ENCODE assay signal across 8 cellular contexts in the genomic region with DNA sequence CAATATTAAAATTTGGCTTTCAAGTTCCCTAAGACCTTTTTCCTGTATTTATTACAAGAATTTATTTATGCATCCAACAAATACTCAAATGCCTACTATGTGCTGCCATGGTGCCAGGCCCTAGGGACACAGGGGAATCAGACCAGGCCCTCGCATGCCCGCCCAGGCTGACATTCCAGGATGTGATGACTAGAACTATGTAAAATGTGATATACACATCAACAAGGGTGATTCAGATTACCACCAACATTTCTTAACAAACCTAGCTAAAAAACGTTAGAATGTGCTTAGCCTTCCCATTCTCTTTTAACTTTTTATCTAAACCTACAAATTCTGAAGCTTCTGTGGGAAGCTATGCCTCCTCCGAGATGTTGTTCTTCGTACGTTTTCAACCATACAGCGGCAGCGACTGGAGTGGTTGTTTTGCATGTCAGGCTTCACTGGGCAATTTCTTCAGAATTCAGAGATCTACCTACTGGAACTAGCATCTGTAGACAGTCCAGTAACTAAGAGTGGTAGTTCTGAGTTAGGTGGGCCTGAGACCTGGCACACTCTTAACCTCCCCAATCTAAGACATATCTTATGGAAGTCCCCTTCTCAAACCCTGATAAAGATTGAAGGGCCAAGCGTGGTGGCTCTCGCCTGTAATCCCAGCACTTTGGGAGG. TPM values are rescaled to one million over a fixed set of nuclear protein-coding genes. Genes with fewer than 3 reads are reported as not detected.
DNase-seq lines count a peak whose midpoint lies in the region; ATAC-seq and TF ChIP-seq lines count a peak whose summit lies in the region.

No MANE protein-coding gene starts in this region.

- H3K27ac Mint-ChIP-seq in WTC11 (peak overlapping the region; percentile 100), T-cell (no peak overlapping the region)

- H3K4me1 Mint-ChIP-seq in WTC11 (peaks cover 94% of the 10 kb centered on the region), T-cell (peaks cover 40 to 49% (median 47%) of the 10 kb centered on the region in 3 donors)

- peak overlapping the region in 2 of 3 donors; percentile 78 to 84 for H3K27ac ChIP-seq in right lobe of liver

- no peak overlapping the region for H3K4me3 ChIP-seq in right lobe of liver

- H3K36me3 Mint-ChIP-seq in WTC11 (peaks cover under 1% of the 10 kb centered on the region; the same call in 1 of the 2 replicates), T-cell (peaks cover 9% of the 10 kb centered on the region)

- WGBS in right lobe of liver (ENCODE audit: insufficient coverage, low coverage, low lambda C conversion rate, missing lambda C conversion rate): 90% methylated on average over 6 of the region's 10 CpGs

- POLR2A ChIA-PET in GM10248 (lab: Yijun Ruan, JAX) (no interaction called here), WTC11 (lab: Charles Lee) (interaction anchor here (1.3 kb wide), 1 partner anchor 10 kb away, joined by 3 read pairs; no protein-coding TSS in a partner anchor), T-cell (lab: Charles Lee) (no interaction called here)

- intact Hi-C loops in right lobe of liver (cut with DNase I): no loop called here

- ATAC-seq in HG02884 (IDR thresholded peaks at IDR 0.05; ENCODE audit: unreplicated experiment): peak; percentile 55
- no peak for ATAC-seq in WTC11
- ATAC-seq in right lobe of liver: no peak
- no peak for ATAC-seq in GM18517 (IDR thresholded peaks at IDR 0.05; ENCODE audit: unreplicated experiment)
- no peak for ATAC-seq in T-cell (replicated peaks in 1 of 4)

- H3K27me3 ChIP-seq in right lobe of liver: no peaks in the 10 kb centered on the region

- TF ChIP-seq CTCF in GM10248 (IDR thresholded peaks at IDR 0.05; ENCODE audit: control extremely low read depth, extremely low read depth, low read depth, missing control alignments): no peak
- TF ChIP-seq CTCF in WTC11 (IDR thresholded peaks at IDR 0.05): no peak
- TF ChIP-seq CTCF in right lobe of liver (IDR thresholded peaks at IDR 0.05): no peak

- H3K9me3 Mint-ChIP-seq in WTC11: no peaks in the 10 kb centered on the region
- no peaks in the 10 kb centered on the region for H3K9me3 Mint-ChIP-seq in T-cell

- TF ChIP-seq POLR2A in right lobe of liver (IDR thresholded peaks at IDR 0.05): no peak

- peaks cover 2 to 47% (median 9%) of the 10 kb centered on the region in 4 donors for H3K4me1 ChIP-seq in right lobe of liver

- no peaks in the 10 kb centered on the region for H3K9me3 ChIP-seq in right lobe of liver

- H3K4me3 Mint-ChIP-seq in WTC11 (peak overlapping the region; percentile 50), T-cell (no peak overlapping the region)

- H3K36me3 ChIP-seq in right lobe of liver: no peaks in the 10 kb centered on the region

- CTCF ChIA-PET in GM10248 (lab: Yijun Ruan, JAX): interaction anchor here (0.9 to 3.0 kb wide), 6 partner anchors 9 to 64 kb away, joined by 3 to 11 read pairs (median 5); no protein-coding TSS in a partner anchor
- CTCF ChIA-PET in WTC11 (lab: Charles Lee): interaction anchor here (0.8 to 1.7 kb wide), 3 partner anchors 17 to 61 kb away, joined by 3 to 8 read pairs (median 4); no protein-coding TSS in a partner anchor
- CTCF ChIA-PET in T-cell (lab: Charles Lee): no interaction called here

- H3K27me3 Mint-ChIP-seq in WTC11 (ENCODE audit: low read depth): no peaks in the 10 kb centered on the region
- no peaks in the 10 kb centered on the region for H3K27me3 Mint-ChIP-seq in T-cell

- DNase-seq in GM10248 (ENCODE audit: extremely low spot score) (peak; percentile 61), WTC11 (ENCODE audit: low spot score) (no peak), right lobe of liver (peak in 1 of 3 donors; percentile 28), iPS-NIHi7 (ENCODE audit: extremely low spot score) (no peak), T-cell (no peak), NCI-H1105 (lab: John Stamatoyannopoulos, UW) (no peak)

TF ChIP-seq in WTC11, 78 proteins besides CTCF, POLR2A, EP300 and RAD21:
- no peak for TF ChIP-seq GTF2I (CRISPR knock-in tag; conservative IDR thresholded peaks at IDR 0.05)
- TF ChIP-seq NR3C1 (CRISPR knock-in tag; conservative IDR thresholded peaks at IDR 0.05; ENCODE audit: low read depth): 0 out of 2 replicates have a peak, but pooled peaks have one; percentile 27

RNA-seq across cellular contexts. Expression of a gene that starts 22.1 kb away (rescaled TPM):
- 89.2 to 99.6 TPM (median 90.3 TPM) in 3 replicates for total RNA-seq in WTC11 (2021)
- total RNA-seq in right lobe of liver: 10 to 100 TPM; 10.3 to 32.1 (median 14.1) TPM
- 10 to 100 TPM; 17.9 to 22.5 (median 22.1) TPM for total RNA-seq in T-cell

Comparison
In these comparisons a context has a peak if more than half of its experiments do, and no peak if none do; other contexts are left out.
1. CTCF ChIA-PET loops: an anchor here in GM10248 (0.9 to 3.0 kb wide) and WTC11 (0.8 to 1.7 kb wide); none called in T-cell.